25 cellular contexts compared by ENCODE assay signal in genomic region chr14:82122678-82123077, GRCh38.
"Had no signal": no experiment of that assay in that cellular context is flagged by ENCODE, and none has a peak within 500 bp of the region (broad histone marks: within the 10 kb centered on the region; RNA-seq: fewer than 3 reads in every experiment).

No MANE protein-coding gene starts in this region.

- ATAC-seq: naive thymus-derived CD4-positive, alpha-beta T cell; natural killer cell; pancreas; right cardiac atrium; right lobe of liver; stimulated activated memory B cell treated with anti-CD40 and anti-IgM and Interleukin-4, amounts not matched to agents 10 μg/mL and 1 μg/mL and 100 μg/mL, for 72 hours had no signal

- H3K4me2 ChIP-seq: smooth muscle cell had no signal

- H3K4me3 ChIP-seq: pancreas, prostate gland, right lobe of liver, skin epidermis, smooth muscle cell, spleen, stomach, thoracic aorta, thyroid gland, tibial nerve, upper lobe of left lung, vagina had no signal

- H3K4me1 ChIP-seq: prostate gland, right lobe of liver, spleen, stomach, thyroid gland, upper lobe of left lung, vagina had no signal

- H3K9me3 ChIP-seq: pancreas, prostate gland, right lobe of liver, thoracic aorta, thyroid gland, upper lobe of left lung, vagina had no signal

- DNase-seq: naive thymus-derived CD4-positive, alpha-beta T cell; natural killer cell; nucleus accumbens; pancreas; right cardiac atrium; right lobe of liver; spleen; stimulated activated CD4-positive, alpha-beta T cell treated with anti-CD3 and anti-CD28 coated beads, Interleukin-12 subunit alpha, Interleukin-12 subunit beta, amount 100 ng/mL, for 4 hours; stimulated activated CD4-positive, alpha-beta T cell treated with anti-CD3 and anti-CD28 coated beads, Interleukin-1b, Interleukin-23, amount 100 ng/mL, for 48 hours; stimulated activated CD4-positive, alpha-beta T cell treated with anti-CD3 and anti-CD28 coated beads, Interleukin-4, amount 100 ng/mL, for 1 hour; stimulated activated CD4-positive, alpha-beta T cell treated with anti-CD3 and anti-CD28 coated beads, Interleukin-4, amount 100 ng/mL, for 4 hours; stimulated activated CD8-positive, alpha-beta memory T cell treated with anti-CD3 and anti-CD28 coated beads, Interleukin-4, amount 100 ng/mL, for 48 hours; stimulated activated naive CD4-positive, alpha-beta T cell; stomach; thyroid gland; trophoblast cell; upper lobe of left lung had no signal

- H3K36me3 ChIP-seq: neutrophil, pancreas, prostate gland, right lobe of liver, spleen, stomach, thoracic aorta, thyroid gland, tibial nerve, upper lobe of left lung, vagina had no signal

- H3K27ac ChIP-seq: neutrophil, pancreas, prostate gland, right lobe of liver, skin epidermis, spleen, stomach, thoracic aorta, thyroid gland, tibial nerve, upper lobe of left lung, vagina had no signal

- H3K27me3 ChIP-seq: neutrophil, pancreas, right lobe of liver, spleen, stomach, thyroid gland, tibial nerve, upper lobe of left lung, vagina had no signal
